22 cellular contexts compared by ENCODE assay signal in genomic region chr1:234134878-234135277, GRCh38.
"Had no signal": no experiment of that assay in that cellular context is flagged by ENCODE, and none has a peak within 500 bp of the region (broad histone marks: within the 10 kb centered on the region; RNA-seq: fewer than 3 reads in every experiment).

No MANE protein-coding gene starts in this region.

- FAIRE-seq: HTR-8/SVneo, K562 had no signal

- H3K4me1 ChIP-seq: SJCRH30 had no signal

- H3K9me3 ChIP-seq: SJCRH30 had no signal

- H3K36me3 Mint-ChIP-seq: IgD-negative memory B cell had no signal

- ATAC-seq: Panc1, PC-3, SK-N-SH treated with all-trans-retinoic acid at 6 μM for 48 hours had no signal

- DNase-seq: Kasumi-1; MV-4-11; NCI-H1048; NCI-H1436 treated with DMSO at 0.1 percent for 48 hours; NCI-H1694; NCI-H187 treated with DMSO at 0.1 percent for 48 hours; NCI-H2029 treated with DMSO at 0.1 percent for 48 hours; NCI-H226; NCI-H446; NCI-H524 treated with DMSO at 0.1 percent for 48 hours; NCI-H82; NK-92 treated with Interleukin-12 subunit alpha and Interleukin-12 subunit beta, amount 100 ng/mL, for 24 hours; PC-3; SJCRH30 had no signal

- H3K9me3 Mint-ChIP-seq: IgD-negative memory B cell had no signal

- H3K27ac Mint-ChIP-seq: IgD-negative memory B cell had no signal

- H3K36me3 ChIP-seq: SJCRH30 had no signal

- H3K4me3 Mint-ChIP-seq: IgD-negative memory B cell had no signal

- H3K4me1 Mint-ChIP-seq: IgD-negative memory B cell had no signal

- H3K4me3 ChIP-seq: K562, SJCRH30 had no signal

- H3K27ac ChIP-seq: HL-60, KMS-11, RWPE1, SJCRH30 had no signal
